In genomic region chr1:183544598-183545297, GRCh38 we compare ENCODE assay signal across 18 cellular contexts. TPM values are rescaled to one million over a fixed set of nuclear protein-coding genes. Genes with fewer than 3 reads are reported as not detected.
A peak's percentile ranks its signal among the peaks of the same experiment; 100 is the strongest.
DNase-seq lines count a peak whose midpoint lies in the region; ATAC-seq, FAIRE-seq and TF ChIP-seq lines count a peak whose summit lies in the region.
"Had no signal": no experiment of that assay in that cellular context is flagged by ENCODE, and none has a peak within 500 bp of the region (broad histone marks: within the 10 kb centered on the region; RNA-seq: fewer than 3 reads in every experiment).

No MANE protein-coding gene starts in this region.

- no peaks in the 10 kb centered on the region for H3K27me3 Mint-ChIP-seq in effector memory CD8-positive, alpha-beta T cell

- no peak for ATAC-seq in A549
- no peak for ATAC-seq in lower lobe of right lung
- no peak for ATAC-seq in effector memory CD8-positive, alpha-beta T cell (replicated peaks)
- no peak for ATAC-seq in HG02798 (IDR thresholded peaks at IDR 0.05; ENCODE audit: poor library complexity, unreplicated experiment)
- ATAC-seq: activated naive CD4-positive, alpha-beta T cell treated with anti-CD3 and anti-CD28 coated beads, Interleukin-2, amount 50 U/mL, for 72 hours; mucosa of descending colon; psoas muscle had no signal

- H3K27ac ChIP-seq in A549 (0 out of 6 replicates have a peak overlapping the region, but pooled peaks of 1 of the 2 experiments have one; percentile 25), kidney (ENCODE audit: low read depth in 2 of 2, low read length in 2 of 2) (peak overlapping the region; percentile 72 to 80), prostate gland (no peak overlapping the region), lower lobe of right lung (no peak overlapping the region)
- H3K27ac ChIP-seq: esophagus squamous epithelium, psoas muscle had no signal

- peak overlapping the region in 1 of 2 donors; percentile 1 for H3K9ac ChIP-seq in kidney (ENCODE audit: low read length in 2 of 2)

- POLR2A ChIA-PET in A549 (lab: Yijun Ruan, JAX) = no interaction called here

- H3K9me3 ChIP-seq in A549 (no peaks in the 10 kb centered on the region), kidney (ENCODE audit: control insufficient read depth in 1 of 2, low read length in 2 of 2) (no peaks in the 10 kb centered on the region), prostate gland (no peaks in the 10 kb centered on the region), lower lobe of right lung (no peaks in the 10 kb centered on the region)
- H3K9me3 ChIP-seq: esophagus squamous epithelium, mucosa of descending colon, psoas muscle had no signal

- H3K4me3 Mint-ChIP-seq in effector memory CD8-positive, alpha-beta T cell = no peak overlapping the region
- H3K4me3 Mint-ChIP-seq: T-helper 2 cell treated with Interferon-gamma antibody and Interleukin-4, amounts not matched to agents 5 μg/mL and 100 μg/mL, for 36 hours had no signal

- TF ChIP-seq EP300 in A549 (IDR thresholded peaks at IDR 0.05) = no peak

- TF ChIP-seq POLR2A in A549 (IDR thresholded peaks at IDR 0.05; ENCODE audit: low read length) = no peak
- TF ChIP-seq POLR2A in prostate gland (IDR thresholded peaks at IDR 0.05) = no peak

- no peak for FAIRE-seq in A549 (lab: Jason Lieb, UNC)
- peak; percentile 65 for FAIRE-seq in RCC 7860 (lab: Jason Lieb, UNC)
- no peak for FAIRE-seq in kidney (lab: Jason Lieb, UNC)

- H3K27me3 ChIP-seq in prostate gland (replicated peaks; ENCODE audit: insufficient read depth) = no peaks in the 10 kb centered on the region
- H3K27me3 ChIP-seq in lower lobe of right lung (ENCODE audit: low read depth) = no peaks in the 10 kb centered on the region
- H3K27me3 ChIP-seq: esophagus squamous epithelium had no signal

- intact Hi-C loops in kidney (cut with DNase I) (no loop called here), prostate gland (cut with DNase I) (loop anchor here (5.0 kb wide), 1 partner anchor 72 kb away; the partner anchor contains the start of gene SMG7), lower lobe of right lung (cut with DNase I) (no loop called here)

- no peaks in the 10 kb centered on the region for H3K4me1 Mint-ChIP-seq in effector memory CD8-positive, alpha-beta T cell (ENCODE audit: low read depth in 2 of 2)

- H3K27ac Mint-ChIP-seq in effector memory CD8-positive, alpha-beta T cell = peak overlapping the region in 1 of 2 donors; percentile 73
- H3K27ac Mint-ChIP-seq: activated naive CD4-positive, alpha-beta T cell treated with anti-CD3 and anti-CD28 coated beads, Interleukin-2, amount 50 U/mL, for 72 hours had no signal

- peaks cover 84% of the 10 kb centered on the region for H3K36me3 Mint-ChIP-seq in effector memory CD8-positive, alpha-beta T cell (ENCODE audit: insufficient read depth)

- WGBS in A549 (ENCODE audit: missing lambda C conversion rate) = 72% methylated on average over 5 of the region's 5 CpGs
- 56% methylated on average over 5 of the region's 5 CpGs for WGBS in prostate gland

- CTCF ChIA-PET in A549 (lab: Yijun Ruan, JAX) = interaction anchor here (0.6 to 1.6 kb wide), 7 partner anchors 9 to 387 kb away, joined by 3 to 5 read pairs (median 4); no protein-coding TSS in a partner anchor

- TF ChIP-seq RAD21 in A549 (conservative IDR thresholded peaks at IDR 0.05 in 1 of 2, IDR thresholded peaks at IDR 0.05 in 1 of 2) = no peak

- H3K4me2 ChIP-seq in A549 = peak overlapping the region; percentile 4; the same call in 1 of the 3 replicates

- no peaks in the 10 kb centered on the region for H3K9me3 Mint-ChIP-seq in effector memory CD8-positive, alpha-beta T cell
- H3K9me3 Mint-ChIP-seq: activated naive CD4-positive, alpha-beta T cell treated with anti-CD3 and anti-CD28 coated beads, Interleukin-2, amount 50 U/mL, for 72 hours; T-helper 2 cell treated with Interferon-gamma antibody and Interleukin-4, amounts not matched to agents 5 μg/mL and 100 μg/mL, for 36 hours had no signal

- peaks cover 21% of the 10 kb centered on the region for H3K4me1 ChIP-seq in A549
- peaks cover 6 to 17% of the 10 kb centered on the region in 2 donors for H3K4me1 ChIP-seq in kidney (ENCODE audit: control insufficient read depth in 1 of 2, insufficient read depth in 1 of 2, low read depth in 1 of 2, low read length in 2 of 2)
- no peaks in the 10 kb centered on the region for H3K4me1 ChIP-seq in prostate gland (replicated peaks)
- peaks cover 7% of the 10 kb centered on the region for H3K4me1 ChIP-seq in lower lobe of right lung
- H3K4me1 ChIP-seq: esophagus squamous epithelium, psoas muscle had no signal

- peaks cover 36 to 52% of the 10 kb centered on the region in 2 donors for H3K36me3 ChIP-seq in kidney (ENCODE audit: control insufficient read depth in 1 of 2, insufficient read depth in 2 of 2, low read length in 2 of 2)
- H3K36me3 ChIP-seq in prostate gland = peaks cover 0 to 6% of the 10 kb centered on the region in 2 donors
- peaks cover 86% of the 10 kb centered on the region for H3K36me3 ChIP-seq in lower lobe of right lung

- DNase-seq in A549 (ENCODE audit: low read depth in 1 of 2, low spot score in 1 of 2) (no peak), ELF-1 (ENCODE audit: low read depth, low spot score) (peak; percentile 24), RCC 7860 (ENCODE audit: low spot score) (peak; percentile 50), kidney (peak; percentile 84), prostate gland (ENCODE audit: low spot score) (no peak), lower lobe of right lung (no peak)
- DNase-seq in effector memory CD8-positive, alpha-beta T cell = no peak
- DNase-seq: activated CD8-positive, alpha-beta memory T cell treated with anti-CD3 and anti-CD28 coated beads for 24 hours; cerebellar nuclear complex; EL; esophagus squamous epithelium; mucosa of descending colon; psoas muscle; RPMI8226; stimulated activated CD4-positive, alpha-beta T cell treated with anti-CD3 and anti-CD28 coated beads, Interleukin-1b, Interleukin-23, amount 100 ng/mL, for 48 hours had no signal

- TF ChIP-seq CTCF in A549 (IDR thresholded peaks at IDR 0.05) (no peak), kidney (IDR thresholded peaks at IDR 0.05; ENCODE audit: borderline replicate concordance, extremely low read depth, insufficient read depth) (no peak), prostate gland (IDR thresholded peaks at IDR 0.05) (no peak), lower lobe of right lung (IDR thresholded peaks at IDR 0.05) (no peak)

- H3K4me3 ChIP-seq in A549 (no peak overlapping the region), kidney (ENCODE audit: low read length in 2 of 2) (peak overlapping the region in 1 of 2 donors; percentile 6), prostate gland (no peak overlapping the region), lower lobe of right lung (no peak overlapping the region)
- H3K4me3 ChIP-seq: esophagus squamous epithelium, mucosa of descending colon, psoas muscle had no signal

TF ChIP-seq in A549, 52 proteins besides CTCF, POLR2A, EP300 and RAD21 (continues in another document):
- no peak for TF ChIP-seq FOXS1 (CRISPR knock-in tag; IDR thresholded peaks at IDR 0.05)
- TF ChIP-seq, protein P1, sequence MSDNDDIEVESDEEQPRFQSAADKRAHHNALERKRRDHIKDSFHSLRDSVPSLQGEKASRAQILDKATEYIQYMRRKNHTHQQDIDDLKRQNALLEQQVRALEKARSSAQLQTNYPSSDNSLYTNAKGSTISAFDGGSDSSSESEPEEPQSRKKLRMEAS (IDR thresholded peaks at IDR 0.05) = no peak
- TF ChIP-seq NPAS2 (CRISPR knock-in tag; IDR thresholded peaks at IDR 0.05; ENCODE audit: borderline replicate concordance) = no peak
- TF ChIP-seq HOXB13 (CRISPR knock-in tag; IDR thresholded peaks at IDR 0.05; ENCODE audit: low read depth) = no peak
- no peak for TF ChIP-seq JUNB (IDR thresholded peaks at IDR 0.05)
- no peak for TF ChIP-seq NFE2L2 (conservative IDR thresholded peaks at IDR 0.05; ENCODE audit: low read length)
- no peak for TF ChIP-seq ZC3H11A (IDR thresholded peaks at IDR 0.05)
- no peak for TF ChIP-seq CHD4 (IDR thresholded peaks at IDR 0.05; ENCODE audit: borderline replicate concordance)
- no peak for TF ChIP-seq RNF2 (IDR thresholded peaks at IDR 0.05; ENCODE audit: borderline replicate concordance, low read depth)
- TF ChIP-seq TFCP2L1 (CRISPR knock-in tag; IDR thresholded peaks at IDR 0.05) = no peak
- no peak for TF ChIP-seq RFX5 (IDR thresholded peaks at IDR 0.05)
- no peak for TF ChIP-seq ATOH8 (CRISPR knock-in tag; IDR thresholded peaks at IDR 0.05; ENCODE audit: low read depth)
- no peak for TF ChIP-seq ELK1 (IDR thresholded peaks at IDR 0.05; ENCODE audit: low read depth, low read length)
- no peak for TF ChIP-seq CBX2 (IDR thresholded peaks at IDR 0.05; ENCODE audit: borderline replicate concordance, low read depth)
- no peak for TF ChIP-seq RARB (CRISPR knock-in tag; IDR thresholded peaks at IDR 0.05)
- no peak for TF ChIP-seq NR3C1 (IDR thresholded peaks at IDR 0.05)

RNA-seq across cellular contexts. Expression of gene NCF2, which starts 45.5 kb away (rescaled TPM):
- polyA plus RNA-seq in A549 (2011; rRNA removed) (4.5 and 5.5 TPM in 2 replicates), A549 (2017; fragmentation: RNase III; extraction: RNeasy Plus Mini Kit Qiagen cat#74134 plus additional on column Dnase treatment) (4.6 to 6.2 TPM (median 4.9 TPM) in 3 replicates), kidney (ENCODE audit: insufficient read depth, low read depth, low replicate concordance) (2.5 TPM)
- polyA plus RNA-seq in A549 (2012; cell fraction: cytosol; rRNA removed) = 5.2 and 5.9 TPM in 2 replicates
- polyA plus RNA-seq in A549 (2012; cell fraction: nucleus; rRNA removed) = 4.7 and 7.4 TPM in 2 replicates
- 2.7 and 3.6 TPM in 2 replicates for polyA minus RNA-seq in A549 (2011; rRNA and poly(A)+ RNA removed)
- total RNA-seq in kidney (16.7 TPM), prostate gland (1 to 10 TPM; 2.1 to 5.6 TPM), lower lobe of right lung (211 TPM)

Comparison
In these comparisons a context has a peak if more than half of its experiments do, and no peak if none do; other contexts are left out.
1. DNase-seq: peak in ELF-1 (single experiment), RCC 7860 (single experiment) and kidney (single experiment); none in A549 (0 of 2), prostate gland (single experiment), lower lobe of right lung (single experiment) and effector memory CD8-positive, alpha-beta T cell (0 of 3).
2. H3K27ac ChIP-seq: peak in kidney (2 of 2); none in prostate gland (0 of 2) and lower lobe of right lung (single experiment).
3. RNA of gene NCF2, which starts 45.5 kb away (total RNA-seq): 211 TPM in lower lobe of right lung (single experiment); 16.7 TPM in kidney (single experiment) and 2.1 to 5.6 TPM in prostate gland; every median in the first group is over 10 times any median in the second.